Comparison of ENCODE assay signal across 26 cellular contexts in the genomic region with DNA sequence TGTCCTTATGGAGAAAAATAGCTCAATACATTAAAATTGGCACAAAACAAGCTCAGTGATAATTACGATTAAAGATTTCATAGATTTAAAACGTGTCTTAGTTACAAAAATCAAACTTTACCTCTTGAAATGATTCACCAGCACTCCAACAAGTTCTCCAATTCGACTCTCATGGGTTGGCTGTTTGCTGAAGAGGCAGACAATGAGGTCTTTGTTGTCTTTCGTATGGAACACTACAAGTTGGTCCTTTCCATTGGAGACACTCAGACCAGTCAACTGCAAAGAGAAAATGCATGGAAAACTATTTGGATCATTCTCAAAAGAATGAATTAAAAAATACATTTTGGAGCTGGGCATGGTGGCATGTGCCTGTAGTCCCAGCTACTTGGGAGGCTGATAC.
"Had no signal": no experiment of that assay in that cellular context is flagged by ENCODE, and none has a peak within 500 bp of the region (broad histone marks: within the 10 kb centered on the region; RNA-seq: fewer than 3 reads in every experiment).

No MANE protein-coding gene starts in this region.

- DNase-seq: activated B cell treated with CpG ODN at 0.5 μM for 24 hours; activated CD4-positive, alpha-beta memory T cell treated with anti-CD3 and anti-CD28 coated beads, Interleukin-2, amount 10 ng/mL, durations not matched to agents 7 days and 5 days; activated CD4-positive, alpha-beta T cell treated with anti-CD3 and anti-CD28 coated beads, Interleukin-2, amount 10 ng/mL, durations not matched to agents 7 days and 5 days; activated CD4-positive, alpha-beta T cell treated with anti-CD3 and anti-CD28 coated beads, Interleukin-2, amount 50 U/mL, for 4 hours; activated CD8-positive, alpha-beta memory T cell treated with anti-CD3 and anti-CD28 coated beads, Interleukin-2, amount 50 U/mL, for 48 hours; activated gamma-delta T cell treated with Interleukin-2 at 50 U/mL for 16 hours; activated naive CD4-positive, alpha-beta T cell treated with anti-CD3 and anti-CD28 coated beads, Interleukin-2, amount 50 U/mL, for 16 hours; activated naive CD4-positive, alpha-beta T cell treated with Interleukin-2 at 50 U/mL for 16 hours; activated naive CD8-positive, alpha-beta T cell treated with anti-CD3 and anti-CD28 coated beads, Interleukin-2, amount 50 U/mL, for 24 hours; activated T-cell treated with anti-CD3 and anti-CD28 coated beads for 4 hours; activated T-cell treated with anti-CD3 and anti-CD28 coated beads, Interleukin-2, amount 50 U/mL, for 24 hours; activated T-cell treated with anti-CD3 and anti-CD28 coated beads, Interleukin-2, amount 50 U/mL, for 72 hours; central memory CD4-positive, alpha-beta T cell; cerebellar nuclear complex; colonic mucosa; effector CD8-positive, alpha-beta T cell; foreskin fibroblast; gastrocnemius medialis; heart right ventricle; T-helper 1 cell; T-helper 17 cell; T1000; WERI-Rb-1 had no signal

- H3K4me3 Mint-ChIP-seq: activated B cell treated with CpG ODN at 0.5 μM for 24 hours; activated CD4-positive, alpha-beta memory T cell treated with anti-CD3 and anti-CD28 coated beads, Interleukin-2, amount 10 ng/mL, durations not matched to agents 7 days and 5 days; activated CD4-positive, alpha-beta T cell treated with anti-CD3 and anti-CD28 coated beads, Interleukin-2, amount 10 ng/mL, durations not matched to agents 7 days and 5 days; activated naive CD8-positive, alpha-beta T cell; activated naive CD8-positive, alpha-beta T cell treated with anti-CD3 and anti-CD28 coated beads, Interleukin-2, amount 50 U/mL, for 24 hours; activated T-cell treated with anti-CD3 and anti-CD28 coated beads, Interleukin-2, amount 50 U/mL, for 24 hours; activated T-cell treated with anti-CD3 and anti-CD28 coated beads, Interleukin-2, amount 50 U/mL, for 72 hours; brain; T-helper 17 cell; T-helper 2 cell treated with Interferon-gamma antibody and Interleukin-4, amounts not matched to agents 5 μg/mL and 100 μg/mL, for 36 hours had no signal

- H3K9me3 Mint-ChIP-seq: activated B cell treated with CpG ODN at 0.5 μM for 24 hours; activated CD4-positive, alpha-beta memory T cell treated with anti-CD3 and anti-CD28 coated beads, Interleukin-2, amount 10 ng/mL, durations not matched to agents 7 days and 5 days; activated CD4-positive, alpha-beta T cell treated with anti-CD3 and anti-CD28 coated beads, Interleukin-2, amount 10 ng/mL, durations not matched to agents 7 days and 5 days; activated naive CD8-positive, alpha-beta T cell treated with anti-CD3 and anti-CD28 coated beads, Interleukin-2, amount 50 U/mL, for 24 hours; activated T-cell treated with anti-CD3 and anti-CD28 coated beads, Interleukin-2, amount 50 U/mL, for 24 hours; activated T-cell treated with anti-CD3 and anti-CD28 coated beads, Interleukin-2, amount 50 U/mL, for 72 hours; T-helper 2 cell treated with Interferon-gamma antibody and Interleukin-4, amounts not matched to agents 5 μg/mL and 100 μg/mL, for 36 hours had no signal

- H3K27ac Mint-ChIP-seq: activated B cell treated with CpG ODN at 0.5 μM for 24 hours; activated CD4-positive, alpha-beta memory T cell treated with anti-CD3 and anti-CD28 coated beads, Interleukin-2, amount 10 ng/mL, durations not matched to agents 7 days and 5 days; activated CD4-positive, alpha-beta T cell treated with anti-CD3 and anti-CD28 coated beads, Interleukin-2, amount 10 ng/mL, durations not matched to agents 7 days and 5 days; activated naive CD8-positive, alpha-beta T cell; activated naive CD8-positive, alpha-beta T cell treated with anti-CD3 and anti-CD28 coated beads, Interleukin-2, amount 50 U/mL, for 24 hours; activated T-cell treated with anti-CD3 and anti-CD28 coated beads, Interleukin-2, amount 50 U/mL, for 24 hours; brain; T-helper 17 cell; T-helper 2 cell treated with Interferon-gamma antibody and Interleukin-4, amounts not matched to agents 5 μg/mL and 100 μg/mL, for 36 hours had no signal

- H3K27me3 Mint-ChIP-seq: activated B cell treated with CpG ODN at 0.5 μM for 24 hours; activated CD4-positive, alpha-beta memory T cell treated with anti-CD3 and anti-CD28 coated beads, Interleukin-2, amount 10 ng/mL, durations not matched to agents 7 days and 5 days; activated naive CD8-positive, alpha-beta T cell treated with anti-CD3 and anti-CD28 coated beads, Interleukin-2, amount 50 U/mL, for 24 hours; activated T-cell treated with anti-CD3 and anti-CD28 coated beads, Interleukin-2, amount 50 U/mL, for 24 hours; brain; T-helper 17 cell had no signal
